Comparison of ENCODE assay signal across 8 cellular contexts in genomic region chr12:3200032-3200617, GRCh38.
DNase-seq lines count a peak whose midpoint lies in the region; ATAC-seq, FAIRE-seq and TF ChIP-seq lines count a peak whose summit lies in the region.

No MANE protein-coding gene starts in this region.

- H3K79me2 ChIP-seq in astrocyte (ENCODE audit: insufficient read depth, low read length), result no peaks in the 10 kb centered on the region

- ATAC-seq in GM18867 (IDR thresholded peaks at IDR 0.05; ENCODE audit: unreplicated experiment), result no peak
- no peak for ATAC-seq in GM21717 (IDR thresholded peaks at IDR 0.05; ENCODE audit: unreplicated experiment)

- TF ChIP-seq CTCF in BE2C (IDR thresholded peaks at IDR 0.05; ENCODE audit: low read depth, low read length), result no peak
- TF ChIP-seq CTCF in astrocyte (IDR thresholded peaks at IDR 0.05; ENCODE audit: insufficient read depth, low read depth, low read length), result no peak

- DNase-seq in BE2C (peak; percentile 93), NCI-H128 (lab: John Stamatoyannopoulos, UW; ENCODE audit: unreplicated experiment) (peak; percentile 40), astrocyte (ENCODE audit: low read depth) (peak; percentile 35), cortex of kidney (lab: John Stamatoyannopoulos, UW) (no peak)

- H3K9me3 ChIP-seq in BE2C (no peaks in the 10 kb centered on the region), astrocyte (ENCODE audit: insufficient read depth, low read depth, low read length) (no peaks in the 10 kb centered on the region), iPS-18a (ENCODE audit: control insufficient read depth, low read depth, low read length) (no peaks in the 10 kb centered on the region), skeletal muscle tissue (ENCODE audit: control insufficient read depth in 3 of 3, low read length in 3 of 3) (no peaks in the 10 kb centered on the region)

- H3K9ac ChIP-seq in astrocyte (ENCODE audit: low read length) (peak overlapping the region; percentile 69), iPS-18a (ENCODE audit: low read length) (no peak overlapping the region), skeletal muscle tissue (ENCODE audit: low read depth in 1 of 3, low read length in 3 of 3) (peak overlapping the region; percentile 10 to 76 (median 62))

- peaks cover 86% of the 10 kb centered on the region for H4K20me1 ChIP-seq in astrocyte (ENCODE audit: insufficient read depth, low read length)

- peak overlapping the region; percentile 80 for H3K4me3 ChIP-seq in BE2C (ENCODE audit: low read depth, low read length)
- peak overlapping the region; percentile 62 for H3K4me3 ChIP-seq in astrocyte (ENCODE audit: insufficient read depth, low read depth, low read length)
- H3K4me3 ChIP-seq in iPS-18a (ENCODE audit: low read length), result peak overlapping the region; percentile 69
- H3K4me3 ChIP-seq in skeletal muscle tissue (ENCODE audit: low read length in 3 of 3), result peak overlapping the region; percentile 64 to 70 (median 68)

- H3K4me1 ChIP-seq in BE2C (peaks cover 16% of the 10 kb centered on the region), astrocyte (ENCODE audit: insufficient read depth, low read length) (peaks cover 25% of the 10 kb centered on the region), iPS-18a (ENCODE audit: control insufficient read depth, low read depth, low read length) (peaks cover 26% of the 10 kb centered on the region), skeletal muscle tissue (ENCODE audit: control insufficient read depth in 3 of 3, insufficient read depth in 3 of 3, low read length in 3 of 3) (peaks cover 35 to 53% (median 47%) of the 10 kb centered on the region in 3 donors)

- H3K27me3 Mint-ChIP-seq in astrocyte (ENCODE audit: low read depth, unreplicated experiment), result peaks cover 41% of the 10 kb centered on the region

- no peak overlapping the region for H3K27ac Mint-ChIP-seq in astrocyte (ENCODE audit: unreplicated experiment)

- H3K4me2 ChIP-seq in astrocyte (ENCODE audit: low read length), result peak overlapping the region; percentile 99

- H3K36me3 ChIP-seq in BE2C, result no peaks in the 10 kb centered on the region
- H3K36me3 ChIP-seq in astrocyte (ENCODE audit: insufficient read depth, low read length), result no peaks in the 10 kb centered on the region
- H3K36me3 ChIP-seq in iPS-18a (ENCODE audit: control insufficient read depth, low read depth, low read length), result no peaks in the 10 kb centered on the region
- H3K36me3 ChIP-seq in skeletal muscle tissue (ENCODE audit: control insufficient read depth in 3 of 3, insufficient read depth in 3 of 3, low read length in 3 of 3), result no peaks in the 10 kb centered on the region

- FAIRE-seq in astrocyte (lab: Jason Lieb, UNC), result no peak

- peak overlapping the region; percentile 56 for H2AFZ ChIP-seq in astrocyte (ENCODE audit: low read depth, low read length)

- no peaks in the 10 kb centered on the region for H3K9me3 Mint-ChIP-seq in astrocyte (ENCODE audit: unreplicated experiment)

- peak overlapping the region; percentile 82 for H3K4me3 Mint-ChIP-seq in astrocyte (ENCODE audit: unreplicated experiment)

- H3K27ac ChIP-seq in astrocyte (ENCODE audit: low read depth, low read length) (no peak overlapping the region), iPS-18a (ENCODE audit: low read length) (no peak overlapping the region), skeletal muscle tissue (ENCODE audit: low read depth, low read length) (peak overlapping the region; percentile 30)

- H3K27me3 ChIP-seq in BE2C (peaks cover 7% of the 10 kb centered on the region), astrocyte (ENCODE audit: insufficient read depth, low read length) (peaks cover 17% of the 10 kb centered on the region), iPS-18a (ENCODE audit: control insufficient read depth, insufficient read depth, low read length) (peaks cover 57% of the 10 kb centered on the region), skeletal muscle tissue (ENCODE audit: control insufficient read depth in 3 of 3, insufficient read depth in 3 of 3, low read length in 3 of 3) (peaks cover 0 to 5% (median 0%) of the 10 kb centered on the region in 3 donors)

- peaks cover 24% of the 10 kb centered on the region for H3K4me1 Mint-ChIP-seq in astrocyte (ENCODE audit: low read depth, unreplicated experiment)

- peaks cover 6% of the 10 kb centered on the region for H3K36me3 Mint-ChIP-seq in astrocyte (ENCODE audit: low read depth, unreplicated experiment)
